ENCODE assay signal across 9 cellular contexts in the genomic region with DNA sequence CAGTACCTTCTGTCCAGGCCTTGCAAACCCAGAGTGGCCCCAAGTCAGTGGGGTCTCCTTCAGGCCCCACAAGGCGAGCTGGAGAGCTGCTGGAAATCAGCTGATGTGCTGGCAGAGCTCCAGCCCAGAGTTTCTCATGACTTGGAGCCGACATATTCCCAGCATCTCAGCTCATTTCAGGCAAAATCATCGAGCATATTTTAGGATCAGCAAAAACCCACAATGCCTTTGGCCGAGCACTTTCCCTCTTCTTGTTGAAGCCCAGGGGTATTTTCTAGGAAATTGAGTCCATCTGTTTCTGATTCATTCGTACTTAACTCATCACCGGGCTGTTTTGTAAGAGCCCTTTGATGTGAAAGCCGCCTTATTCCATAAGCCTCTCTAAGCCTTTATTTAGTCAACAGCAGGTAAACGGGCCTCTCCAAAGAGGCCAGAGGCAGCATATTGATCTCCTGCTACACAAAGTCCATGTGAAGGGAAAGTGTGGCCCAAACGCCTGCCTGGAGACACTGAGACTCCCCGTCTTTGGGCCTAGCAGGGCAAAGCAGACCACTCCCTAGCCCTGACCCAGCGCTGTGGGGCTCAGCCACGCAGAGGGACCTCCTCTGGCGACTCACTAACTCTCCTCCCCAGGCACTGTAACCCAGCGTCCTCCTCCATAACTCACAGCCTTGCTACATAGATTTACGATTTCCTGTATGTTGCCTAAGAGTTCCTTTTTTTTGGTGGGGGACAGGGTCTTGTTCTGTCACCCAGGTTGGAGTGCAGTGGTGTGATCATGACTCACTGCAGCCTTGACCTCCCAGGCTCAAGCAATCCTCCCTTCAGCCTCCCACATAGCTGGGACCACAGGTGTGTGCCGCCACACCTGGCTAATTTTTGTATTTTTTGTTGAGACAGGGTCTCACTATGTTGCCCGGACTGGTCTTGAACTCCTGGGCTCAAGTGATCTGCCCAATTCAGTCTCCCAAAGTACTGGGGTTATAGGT. TPM values are rescaled to one million over a fixed set of nuclear protein-coding genes. Genes with fewer than 3 reads are reported as not detected.
DNase-seq lines count a peak whose midpoint lies in the region; ATAC-seq and TF ChIP-seq lines count a peak whose summit lies in the region.
"Had no signal": no experiment of that assay in that cellular context is flagged by ENCODE, and none has a peak within 500 bp of the region (broad histone marks: within the 10 kb centered on the region; RNA-seq: fewer than 3 reads in every experiment).

No MANE protein-coding gene starts in this region.

- no peak overlapping the region for H3K4me3 ChIP-seq in HFF-Myc (replicated peaks; ENCODE audit: low read depth, low read length)
- no peak overlapping the region for H3K4me3 ChIP-seq in fibroblast of villous mesenchyme (ENCODE audit: low read depth, low read length)
- H3K4me3 ChIP-seq in skin epidermis: no peak overlapping the region
- H3K4me3 ChIP-seq: esophagus muscularis mucosa had no signal

- TF ChIP-seq CTCF in HFF-Myc (IDR thresholded peaks at IDR 0.05; ENCODE audit: low read depth, low read length, missing control alignments) (no peak), fibroblast of villous mesenchyme (IDR thresholded peaks at IDR 0.05; ENCODE audit: insufficient read depth, low read depth, low read length) (no peak)

- DNase-seq in HFF-Myc (ENCODE audit: extremely low read depth, low read depth) (peak; percentile 82), SIG-M5 (lab: John Stamatoyannopoulos, UW) (peak; percentile 61), fibroblast of villous mesenchyme (ENCODE audit: low read depth) (peak; percentile 95), COLO829 (ENCODE audit: low spot score) (no peak), DMS79 (lab: John Stamatoyannopoulos, UW) (no peak)
- DNase-seq: stimulated activated CD4-positive, alpha-beta T cell treated with anti-CD3 and anti-CD28 coated beads, Interleukin-12 subunit alpha, Interleukin-12 subunit beta, amount 100 ng/mL, for 4 hours had no signal

- peak overlapping the region in 15 of 21 experiments; percentile 20 to 74 (median 57) for H3K27ac ChIP-seq in skin epidermis
- H3K27ac ChIP-seq: esophagus muscularis mucosa had no signal

- ATAC-seq in HG03095 (IDR thresholded peaks at IDR 0.05; ENCODE audit: unreplicated experiment): no peak

RNA-seq across cellular contexts. Expression of a gene that starts 12.1 kb away (rescaled TPM):
- not detected in 2 replicates for total RNA-seq in fibroblast of villous mesenchyme

RNA-seq across cellular contexts. Expression of a gene that starts 57.4 kb away (rescaled TPM):
- 45.8 and 56.7 TPM in 2 replicates for total RNA-seq in fibroblast of villous mesenchyme

Comparison
In these comparisons a context has a peak if more than half of its experiments do, and no peak if none do; other contexts are left out.
1. DNase-seq: peak in HFF-Myc (single experiment), SIG-M5 (single experiment) and fibroblast of villous mesenchyme (single experiment); none in COLO829 (single experiment) and DMS79 (single experiment).